Comparison of ENCODE assay signal across 1 cellular context in genomic region chr3:196555295-196555694, GRCh38.
TF ChIP-seq lines count a peak whose summit lies in the region.

No MANE protein-coding gene starts in this region.

TF ChIP-seq in IMR-90, 13 proteins besides CTCF, POLR2A, EP300 and RAD21 (continued from another document):
- TF ChIP-seq RCOR1 (IDR thresholded peaks at IDR 0.05; ENCODE audit: insufficient replicate concordance, low read length) (no peak), BHLHE40 (IDR thresholded peaks at IDR 0.05; ENCODE audit: low read depth, low read length) (no peak), NFE2L2 (IDR thresholded peaks at IDR 0.05; ENCODE audit: low read depth, low read length) (no peak), MAFK (IDR thresholded peaks at IDR 0.05; ENCODE audit: low read depth, low read length) (no peak), ELK1 (IDR thresholded peaks at IDR 0.05; ENCODE audit: borderline replicate concordance, low read depth, low read length) (no peak), USF2 (IDR thresholded peaks at IDR 0.05; ENCODE audit: low read depth, low read length) (no peak)
